In the genomic region with DNA sequence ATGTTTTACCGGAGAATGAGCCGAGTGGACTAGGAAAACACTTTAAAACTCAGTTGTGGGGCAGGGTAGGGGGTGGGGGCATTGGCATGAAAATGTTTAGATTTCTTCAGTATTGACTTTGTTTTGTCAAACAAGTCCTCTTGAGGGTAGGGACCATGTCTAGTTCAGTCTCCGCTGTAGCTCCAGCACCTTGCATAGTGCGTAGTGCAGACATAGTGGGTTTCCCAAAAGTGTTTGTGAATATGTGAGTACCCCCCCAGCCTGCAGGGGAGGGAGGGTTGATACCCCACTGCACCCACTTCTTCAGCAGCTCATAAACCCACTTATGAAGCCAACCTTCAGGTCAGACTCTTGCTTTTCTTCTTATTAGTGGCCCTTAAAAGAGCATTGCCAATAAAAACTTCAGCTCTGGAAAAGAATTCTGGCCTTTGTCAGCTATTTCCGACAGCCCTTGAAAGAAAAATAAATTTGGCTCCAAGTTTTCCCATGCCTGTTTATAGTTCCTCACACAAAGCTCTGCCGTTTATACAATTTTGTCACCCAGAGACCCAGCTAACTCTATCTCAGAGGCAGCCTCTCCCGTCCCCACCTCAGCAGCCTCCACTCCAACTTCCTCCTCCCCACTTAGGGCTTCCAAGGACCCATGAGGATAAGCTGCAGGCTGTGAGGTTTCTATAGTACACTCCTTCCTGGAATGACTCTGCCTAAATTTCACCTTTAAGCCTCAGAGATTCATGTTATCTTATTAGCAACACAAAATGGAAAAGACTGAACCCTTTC, we compare ENCODE assay signal across 1 cellular context.
TF ChIP-seq lines count a peak whose summit lies in the region.

No MANE protein-coding gene starts in this region.

TF ChIP-seq in H1, 55 proteins besides CTCF, POLR2A, EP300 and RAD21:
- no peak for TF ChIP-seq EZH2 (IDR thresholded peaks at IDR 0.05; ENCODE audit: low read depth, low read length, severe bottlenecking)
- TF ChIP-seq SUZ12 (IDR thresholded peaks at IDR 0.05; ENCODE audit: low read length): no peak
- TF ChIP-seq, protein P1, sequence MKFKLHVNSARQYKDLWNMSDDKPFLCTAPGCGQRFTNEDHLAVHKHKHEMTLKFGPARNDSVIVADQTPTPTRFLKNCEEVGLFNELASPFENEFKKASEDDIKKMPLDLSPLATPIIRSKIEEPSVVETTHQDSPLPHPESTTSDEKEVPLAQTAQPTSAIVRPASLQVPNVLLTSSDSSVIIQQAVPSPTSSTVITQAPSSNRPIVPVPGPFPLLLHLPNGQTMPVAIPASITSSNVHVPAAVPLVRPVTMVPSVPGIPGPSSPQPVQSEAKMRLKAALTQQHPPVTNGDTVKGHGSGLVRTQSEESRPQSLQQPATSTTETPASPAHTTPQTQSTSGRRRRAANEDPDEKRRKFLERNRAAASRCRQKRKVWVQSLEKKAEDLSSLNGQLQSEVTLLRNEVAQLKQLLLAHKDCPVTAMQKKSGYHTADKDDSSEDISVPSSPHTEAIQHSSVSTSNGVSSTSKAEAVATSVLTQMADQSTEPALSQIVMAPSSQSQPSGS (IDR thresholded peaks at IDR 0.05; ENCODE audit: low read length): no peak
- TF ChIP-seq SP4 (IDR thresholded peaks at IDR 0.05; ENCODE audit: low read length): no peak
- TF ChIP-seq PHF8 (conservative IDR thresholded peaks at IDR 0.05; ENCODE audit: low read depth, low read length): no peak
- no peak for TF ChIP-seq POLR2AphosphoS5 (IDR thresholded peaks at IDR 0.05; ENCODE audit: low read depth, low read length)
- TF ChIP-seq TAF7 (optimal IDR thresholded peaks at IDR 0.05; ENCODE audit: borderline replicate concordance, low read depth, low read length): no peak
- TF ChIP-seq RXRA (IDR thresholded peaks at IDR 0.05; ENCODE audit: insufficient read depth, low read depth, low read length): no peak
- TF ChIP-seq CREB1 (IDR thresholded peaks at IDR 0.05): no peak
- TF ChIP-seq, protein P2, sequence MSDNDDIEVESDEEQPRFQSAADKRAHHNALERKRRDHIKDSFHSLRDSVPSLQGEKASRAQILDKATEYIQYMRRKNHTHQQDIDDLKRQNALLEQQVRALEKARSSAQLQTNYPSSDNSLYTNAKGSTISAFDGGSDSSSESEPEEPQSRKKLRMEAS (IDR thresholded peaks at IDR 0.05): no peak
- no peak for TF ChIP-seq TCF12 (IDR thresholded peaks at IDR 0.05; ENCODE audit: low read depth, low read length)
- TF ChIP-seq HDAC2 (IDR thresholded peaks at IDR 0.05; ENCODE audit: borderline replicate concordance in 1 of 2, low read depth in 2 of 2, low read length in 2 of 2): no peak
- no peak for TF ChIP-seq SIRT6 (IDR thresholded peaks at IDR 0.05; ENCODE audit: low read length)
- no peak for TF ChIP-seq CHD2 (IDR thresholded peaks at IDR 0.05; ENCODE audit: low read length)
- TF ChIP-seq GTF2F1 (IDR thresholded peaks at IDR 0.05; ENCODE audit: borderline replicate concordance, low read depth, low read length): no peak
- no peak for TF ChIP-seq TEAD4 (IDR thresholded peaks at IDR 0.05; ENCODE audit: low read depth, low read length)
- no peak for TF ChIP-seq GABPA (IDR thresholded peaks at IDR 0.05; ENCODE audit: borderline replicate concordance, insufficient read depth, low read length)
- no peak for TF ChIP-seq JUN (IDR thresholded peaks at IDR 0.05; ENCODE audit: low read depth, low read length)
- TF ChIP-seq SIX5 (IDR thresholded peaks at IDR 0.05; ENCODE audit: low read depth, low read length): no peak
- no peak for TF ChIP-seq NANOG (IDR thresholded peaks at IDR 0.05; ENCODE audit: insufficient read depth, low read depth, low read length, poor library complexity, severe bottlenecking)
